ENCODE assay signal across 8 cellular contexts in the genomic region with DNA sequence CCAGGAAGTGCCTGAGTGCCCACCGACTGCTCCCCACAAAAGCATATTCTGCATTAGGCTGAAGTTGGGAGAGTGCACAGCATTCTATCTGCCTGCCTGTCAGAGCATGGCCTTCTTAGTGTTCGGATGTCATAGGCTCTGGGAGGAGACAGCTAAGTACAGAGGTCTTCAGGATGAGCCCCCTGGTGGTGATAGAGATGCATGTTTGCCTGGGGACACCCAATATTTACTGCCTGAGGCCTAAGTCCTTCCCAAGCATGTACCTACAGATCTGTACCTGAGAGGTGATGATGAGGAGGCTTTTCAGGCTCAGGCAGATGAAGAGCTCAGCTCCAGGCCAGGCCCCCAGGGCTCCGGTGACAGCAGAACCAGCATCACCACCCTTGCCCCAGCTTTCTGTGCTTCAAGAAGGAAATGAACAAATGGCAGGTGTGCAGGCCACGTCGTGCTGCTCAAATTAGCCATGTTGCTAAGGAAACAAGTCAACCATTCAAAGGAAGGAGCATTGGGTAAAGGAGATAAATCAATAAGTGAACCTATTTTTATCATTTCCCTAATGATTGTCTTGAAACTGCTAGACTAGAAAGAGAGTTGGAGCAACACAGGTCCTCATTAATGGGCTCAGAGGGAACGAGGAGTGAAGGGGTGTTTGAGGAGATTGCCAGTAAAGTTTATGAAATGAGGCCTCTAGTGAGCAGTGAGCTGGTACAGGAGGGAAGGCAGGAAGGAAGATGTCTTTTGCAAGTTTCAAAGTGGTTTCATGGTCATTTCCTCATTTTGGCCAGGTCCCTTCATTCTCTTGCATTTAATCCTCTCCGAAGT. TPM values are rescaled to one million over a fixed set of nuclear protein-coding genes. Genes with fewer than 3 reads are reported as not detected.
A peak's percentile ranks its signal among the peaks of the same experiment; 100 is the strongest.
DNase-seq lines count a peak whose midpoint lies in the region; ATAC-seq, FAIRE-seq and TF ChIP-seq lines count a peak whose summit lies in the region.

No MANE protein-coding gene starts in this region.

- RAD21 ChIA-PET in GM12878 (lab: Charles Lee; ENCODE audit: unreplicated experiment): interaction anchor here (1.0 to 16.9 kb wide), 8 partner anchors 9 to 432 kb away, joined by 4 to 278 read pairs (median 8); partner anchors contain the start of gene CACNA1E

- intact Hi-C loops in GM12878 (cut with micrococcal nuclease; ENCODE audit: unreplicated experiment): loop anchor here (1.0 to 2.0 kb wide), 2 partner anchors 19 to 432 kb away; no protein-coding TSS in a partner anchor

- peak overlapping the region; percentile 88 for H3K27ac ChIP-seq in GM12878 (ENCODE audit: control insufficient read depth, insufficient read depth)

- H3K27me3 ChIP-seq in GM12878 (replicated peaks in 1 of 2; ENCODE audit: control insufficient read depth in 2 of 2, insufficient read depth in 2 of 2, low read length in 1 of 2): no peaks in the 10 kb centered on the region

- peaks cover 61% of the 10 kb centered on the region for H3K4me1 ChIP-seq in GM12878 (ENCODE audit: control insufficient read depth, insufficient read depth, low read length)

- no peak for TF ChIP-seq EP300 in GM12878 (IDR thresholded peaks at IDR 0.05; ENCODE audit: borderline replicate concordance in 1 of 2, control insufficient read depth in 1 of 2, low read depth in 2 of 2, low read length in 2 of 2)

- in situ Hi-C loops in GM12878 (cut with MboI): no loop called here

- CTCF ChIA-PET in GM12878 (lab: Yijun Ruan, JAX): interaction anchor here (0.6 to 7.1 kb wide), 16 partner anchors 8 to 897 kb away, joined by 3 to 157 read pairs (median 5); partner anchors contain the start of gene CACNA1E

- ATAC-seq in GM19025 (IDR thresholded peaks at IDR 0.05; ENCODE audit: low read depth, unreplicated experiment) (peak; percentile 28), HG03025 (IDR thresholded peaks at IDR 0.05; ENCODE audit: low FRiP score, unreplicated experiment) (peak; percentile 48), GM12878 (peak; percentile 77)

- peak overlapping the region; percentile 86 for H2AFZ ChIP-seq in GM12878 (ENCODE audit: control insufficient read depth, low read depth, low read length)

- POLR2A ChIA-PET in GM12878 (lab: Charles Lee): interaction anchor here (0.8 to 6.7 kb wide), 4 partner anchors 9 to 29 kb away, joined by 3 to 135 read pairs (median 4); partner anchors contain the start of gene CACNA1E

- peak; percentile 50 to 73 (median 70) for TF ChIP-seq CTCF in GM12878 (IDR thresholded peaks at IDR 0.05 in 2 of 3, conservative IDR thresholded peaks at IDR 0.05 in 1 of 3; ENCODE audit: control insufficient read depth in 2 of 3, extremely low read depth in 1 of 3, insufficient read depth in 1 of 3, low read depth in 3 of 3, low read length in 3 of 3)
- peak; percentile 49 for TF ChIP-seq CTCF in retinal pigment epithelial cell (conservative IDR thresholded peaks at IDR 0.05; ENCODE audit: low read depth, low read length)

- H3K79me2 ChIP-seq in GM12878 (ENCODE audit: control insufficient read depth, insufficient read depth, low read length): no peaks in the 10 kb centered on the region; the same call in 1 of the 2 replicates

- no peaks in the 10 kb centered on the region; the same call in 2 of the 3 replicates for H3K9me3 ChIP-seq in GM12878 (replicated peaks; ENCODE audit: control insufficient read depth, insufficient read depth, low read length)

- H3K36me3 ChIP-seq in GM12878 (ENCODE audit: control insufficient read depth in 2 of 2, insufficient read depth in 2 of 2, low read length in 1 of 2): peaks cover 0 to 2% of the 10 kb centered on the region in 2 experiments; a peak in 1 of 4 replicates

- 2% methylated on average over 7 of the region's 7 CpGs for WGBS in GM12878 (ENCODE audit: insufficient coverage, insufficient replicate concordance, low lambda C conversion rate, missing lambda C conversion rate)

- DNase-seq in DMS53 (lab: John Stamatoyannopoulos, UW) (peak; percentile 79), NCI-H1694 (lab: John Stamatoyannopoulos, UW) (peak; percentile 51), GM12878 (ENCODE audit: low read depth, low spot score) (peak; percentile 74), retinal pigment epithelial cell (ENCODE audit: low read depth) (no peak), T-helper 9 cell (no peak)
- DNase-seq in stimulated activated CD4-positive, alpha-beta T cell treated with anti-CD3 and anti-CD28 coated beads, Interleukin-4, amount 100 ng/mL, for 4 hours: no peak

- TF ChIP-seq POLR2A in GM12878 (IDR thresholded peaks at IDR 0.05; ENCODE audit: low read depth, low read length): peak; percentile 42

- BruUV-seq in GM12878 (replicated peaks; lab: Mats Ljungman, UMichigan): TSS peak; percentile 54

- peak; percentile 55 for TF ChIP-seq RAD21 in GM12878 (IDR thresholded peaks at IDR 0.05; ENCODE audit: insufficient read depth, low read depth, low read length)

- peak overlapping the region; percentile 72 for H3K4me2 ChIP-seq in GM12878 (ENCODE audit: control insufficient read depth, insufficient read depth)

- SMC1A ChIA-PET in GM12878 (lab: Charles Lee; ENCODE audit: uncharacterized antibody, unreplicated experiment): interaction anchor here (0.7 to 7.0 kb wide), 18 partner anchors 7 to 471 kb away, joined by 3 to 220 read pairs (median 4); partner anchors contain the start of genes CACNA1E and MR1

- peak; percentile 75 for FAIRE-seq in GM12878 (lab: Jason Lieb, UNC)

- H3K4me3 ChIP-seq in GM12878 (peak overlapping the region; percentile 14; the same call in 1 of the 2 replicates), retinal pigment epithelial cell (ENCODE audit: low read length) (no peak overlapping the region)

- peak overlapping the region; percentile 63 for H3K9ac ChIP-seq in GM12878 (ENCODE audit: control insufficient read depth, insufficient read depth, low read length)

- H4K20me1 ChIP-seq in GM12878 (ENCODE audit: control insufficient read depth, insufficient read depth): no peaks in the 10 kb centered on the region

TF ChIP-seq in GM12878, 131 proteins besides CTCF, POLR2A, EP300 and RAD21 (continues in another document):
- TF ChIP-seq MTA3 (IDR thresholded peaks at IDR 0.05; ENCODE audit: borderline replicate concordance, low read length): 0 out of 2 replicates have a peak, but pooled peaks have one; percentile 50
- TF ChIP-seq TCF12 (IDR thresholded peaks at IDR 0.05; ENCODE audit: low read depth, low read length): 0 out of 2 replicates have a peak, but pooled peaks have one; percentile 21
- no peak for TF ChIP-seq FOXM1 (IDR thresholded peaks at IDR 0.05; ENCODE audit: low read depth, low read length)
- TF ChIP-seq BCL11A (IDR thresholded peaks at IDR 0.05; ENCODE audit: low read depth, low read length): 0 out of 2 replicates have a peak, but pooled peaks have one; percentile 27
- TF ChIP-seq IRF4 (IDR thresholded peaks at IDR 0.05; ENCODE audit: low read depth, low read length): peak; percentile 8; the same call in 1 of the 2 replicates
- TF ChIP-seq CUX1 (IDR thresholded peaks at IDR 0.05; ENCODE audit: insufficient replicate concordance, low read depth, low read length): no peak

RNA-seq across cellular contexts. Expression of gene CACNA1E, which starts 21.2 kb away (rescaled TPM):
- total RNA-seq in GM12878 (2013; cell fraction: nucleolus; rRNA removed): 378 and 432 TPM in 2 replicates
- 12.9 TPM in 2 replicates for total RNA-seq in GM12878 (2014; rRNA removed)
- total RNA-seq in GM12878 (2014; rRNA removed; fragmentation: Illumina TruSeq; extraction: Trizol): 6.4 and 7.4 TPM in 2 replicates
- total RNA-seq in GM12878 (2021): 19.4 and 22.0 TPM in 2 replicates
- 3.4 TPM for polyA plus RNA-seq in GM12878 (2011; ENCODE audit: low read depth)
- 13.6 and 20.5 TPM in 2 replicates for polyA plus RNA-seq in GM12878 (2011; rRNA removed)
- polyA plus RNA-seq in GM12878 (2011; cell fraction: cytosol; rRNA removed): 12.0 and 12.8 TPM in 2 replicates
- 112 and 120 TPM in 2 replicates for polyA plus RNA-seq in GM12878 (2011; cell fraction: nucleus; rRNA removed)
- 6.3 and 6.5 TPM in 2 replicates for polyA plus RNA-seq in GM12878 (2012)
- 5.1 and 5.7 TPM in 2 replicates for polyA plus RNA-seq in GM12878 (2014; fragmentation: Illumina TruSeq; extraction: Trizol)
- 1 to 10 TPM in 1 of 2 experiments, under 1 TPM in 1; 0.57 to 1.7 TPM for polyA plus RNA-seq in GM12878 (2014; fragmentation: Nextera tagmentation; extraction: Ambion mirVana)
- polyA plus RNA-seq in GM12878 (2014; rRNA removed): 10.2 and 10.3 TPM in 2 replicates
- 1 to 10 TPM; 7.8 to 9.1 TPM for polyA plus RNA-seq in GM12878 (2016; fragmentation: Nextera tagmentation; extraction: Ambion mirVana)
- polyA minus RNA-seq in GM12878 (2011; rRNA and poly(A)+ RNA removed): 83.5 and 100 TPM in 2 replicates
- polyA minus RNA-seq in GM12878 (2011; cell fraction: cytosol; rRNA and poly(A)+ RNA removed): 12.8 and 16.5 TPM in 2 replicates
- polyA minus RNA-seq in GM12878 (2011; cell fraction: nucleus; rRNA and poly(A)+ RNA removed): 82.6 and 113 TPM in 2 replicates

Comparison
In these comparisons a context has a peak if more than half of its experiments do, and no peak if none do; other contexts are left out.
1. DNase-seq: peak in DMS53 (single experiment), NCI-H1694 (single experiment) and GM12878 (single experiment); none in retinal pigment epithelial cell (single experiment), stimulated activated CD4-positive, alpha-beta T cell treated with anti-CD3 and anti-CD28 coated beads, Interleukin-4, amount 100 ng/mL, for 4 hours (0 of 2) and T-helper 9 cell (single experiment).
2. Peak in every context shown above with its lines, with median percentiles within 50 percentile points of each other: ATAC-seq.